In genomic region chr17:64441772-64442549, GRCh38 we compare ENCODE assay signal across 9 cellular contexts. TPM values are rescaled to one million over a fixed set of nuclear protein-coding genes. Genes with fewer than 3 reads are reported as not detected.
DNase-seq lines count a peak whose midpoint lies in the region; ATAC-seq and TF ChIP-seq lines count a peak whose summit lies in the region.
"Had no signal": no experiment of that assay in that cellular context is flagged by ENCODE, and none has a peak within 500 bp of the region (broad histone marks: within the 10 kb centered on the region; RNA-seq: fewer than 3 reads in every experiment).

No MANE protein-coding gene starts in this region.

- peak overlapping the region in 15 of 59 donors; percentile 24 to 66 (median 47) for H3K27ac ChIP-seq in dorsolateral prefrontal cortex

- DNase-seq in GF-D8 (lab: John Stamatoyannopoulos, UW) (peak; percentile 86), T-helper 1 cell (peak in 3 of 5 donors; percentile 4 to 55 (median 24)), fibroblast of gingiva (ENCODE audit: low read depth) (peak; percentile 42), retinal pigment epithelial cell (ENCODE audit: low read depth) (peak; percentile 37), dorsolateral prefrontal cortex (no peak), NCI-H2227 (lab: John Stamatoyannopoulos, UW; ENCODE audit: unreplicated experiment) (no peak), NCI-H2196 (lab: John Stamatoyannopoulos, UW; ENCODE audit: unreplicated experiment) (no peak)
- DNase-seq: H7 had no signal

- H3K4me3 ChIP-seq in retinal pigment epithelial cell (ENCODE audit: low read length) (no peak overlapping the region), dorsolateral prefrontal cortex (no peak overlapping the region)

- TF ChIP-seq CTCF in retinal pigment epithelial cell (conservative IDR thresholded peaks at IDR 0.05; ENCODE audit: low read depth, low read length) (no peak), dorsolateral prefrontal cortex (IDR thresholded peaks at IDR 0.05 in 54 of 56, conservative IDR thresholded peaks at IDR 0.05 in 2 of 56; ENCODE audit: low read depth in 1 of 56, partially characterized antibody in 56 of 56) (no peak)

- ATAC-seq in HG03378 (IDR thresholded peaks at IDR 0.05; ENCODE audit: unreplicated experiment), result no peak

- H3K27me3 ChIP-seq in dorsolateral prefrontal cortex, result no peaks in the 10 kb centered on the region

- intact Hi-C loops in dorsolateral prefrontal cortex (cut with DNase I), result no loop called here

RNA-seq across cellular contexts. Expression of gene MILR1, which starts 7.0 kb away (rescaled TPM):
- 10 to 100 TPM in 9 of 120 experiments, 1 to 10 TPM in 111; 1.1 to 16.6 (median 4.9) TPM for total RNA-seq in dorsolateral prefrontal cortex

RNA-seq across cellular contexts. Expression of gene PECAM1, which starts 51.3 kb away (rescaled TPM):
- total RNA-seq in dorsolateral prefrontal cortex, result 100 to 1,000 TPM in 3 of 120 experiments, 10 to 100 TPM in 117; 22.1 to 136 (median 49.2) TPM

RNA-seq across cellular contexts. Expression of gene POLG2, which starts 54.9 kb away (rescaled TPM):
- total RNA-seq in dorsolateral prefrontal cortex, result 10 to 100 TPM in 105 of 120 experiments, 1 to 10 TPM in 15; 5.9 to 25.5 (median 12.7) TPM

Comparison
In these comparisons a context has a peak if more than half of its experiments do, and no peak if none do; other contexts are left out.
1. DNase-seq: peak in GF-D8 (single experiment), T-helper 1 cell (3 of 5), fibroblast of gingiva (single experiment) and retinal pigment epithelial cell (single experiment); none in dorsolateral prefrontal cortex (0 of 10), NCI-H2227 (single experiment) and NCI-H2196 (single experiment).